8 cellular contexts compared by ENCODE assay signal in genomic region chr14:67599698-67600561, GRCh38. TPM values are rescaled to one million over a fixed set of nuclear protein-coding genes. Genes with fewer than 3 reads are reported as not detected.
DNase-seq lines count a peak whose midpoint lies in the region; ATAC-seq lines count a peak whose summit lies in the region.

A gene with protein sequence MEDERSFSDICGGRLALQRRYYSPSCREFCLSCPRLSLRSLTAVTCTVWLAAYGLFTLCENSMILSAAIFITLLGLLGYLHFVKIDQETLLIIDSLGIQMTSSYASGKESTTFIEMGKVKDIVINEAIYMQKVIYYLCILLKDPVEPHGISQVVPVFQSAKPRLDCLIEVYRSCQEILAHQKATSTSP (minus strand): TSS chr14:67600268. CDS start chr14:67600203, 65 bp downstream.

- no peaks in the 10 kb centered on the region for H3K9me3 ChIP-seq in naive thymus-derived CD4-positive, alpha-beta T cell (ENCODE audit: control insufficient read depth in 2 of 3, low read length in 3 of 3)

- peaks cover 0 to 4% (median 0%) of the 10 kb centered on the region in 11 donors for H3K9me3 Mint-ChIP-seq in naive thymus-derived CD4-positive, alpha-beta T cell

- peak within 1 kb of the TSS; percentile 70 for H3K4me3 ChIP-seq in naive thymus-derived CD4-positive, alpha-beta T cell (ENCODE audit: low read length)

- peaks cover 0 to 8% (median 0%) of the 10 kb centered on the region in 3 experiments for H3K36me3 ChIP-seq in naive thymus-derived CD4-positive, alpha-beta T cell (ENCODE audit: control insufficient read depth in 2 of 3, insufficient read depth in 3 of 3, low read length in 3 of 3)

- ATAC-seq in GM21619 (IDR thresholded peaks at IDR 0.05; ENCODE audit: unreplicated experiment): peak; percentile 85
- peak; percentile 98 for ATAC-seq in naive thymus-derived CD4-positive, alpha-beta T cell

- intact Hi-C loops in naive thymus-derived CD4-positive, alpha-beta T cell (cut with micrococcal nuclease): loop anchor here (1.0 to 5.0 kb wide), 12 partner anchors 16 to 358 kb away; partner anchors contain the start of genes ARG2 (in 2 of the 2), RDH11 (in 2 of the 2), VTI1B (in 2 of the 2) and ZFYVE26 (in 2 of the 2)

- DNase-seq in DMS79 treated with DMSO at 0.1 percent for 48 hours (lab: John Stamatoyannopoulos, UW) (peak; percentile 91), KBM-7 (peak; percentile 94), RKO (ENCODE audit: low spot score) (peak; percentile 89), fibroblast of gingiva (ENCODE audit: low read depth) (peak; percentile 79)
- peak; percentile 90 to 91 for DNase-seq in activated T-helper 1 cell treated with anti-CD3 and anti-CD28 coated beads, Interleukin-2, amount 50 U/mL, for 16 hours (ENCODE audit: low read depth in 1 of 2, low spot score in 1 of 2)
- peak; percentile 89 to 96 (median 94) for DNase-seq in naive thymus-derived CD4-positive, alpha-beta T cell
- DNase-seq in stimulated activated naive CD4-positive, alpha-beta T cell (lab: John Stamatoyannopoulos, UW): peak; percentile 85 to 92 (median 91)

- peaks cover 0 to 10% (median 0%) of the 10 kb centered on the region in 5 donors for H3K27me3 Mint-ChIP-seq in naive thymus-derived CD4-positive, alpha-beta T cell

- peaks cover 26 to 57% (median 46%) of the 10 kb centered on the region in 7 donors for H3K4me1 Mint-ChIP-seq in naive thymus-derived CD4-positive, alpha-beta T cell

- CTCF ChIA-PET in naive thymus-derived CD4-positive, alpha-beta T cell (lab: Charles Lee): interaction anchor here (0.5 to 1.9 kb wide), 13 partner anchors 11 to 183 kb away, joined by 3 to 13 read pairs (median 4); partner anchors contain the start of gene ARG2

- H3K36me3 Mint-ChIP-seq in naive thymus-derived CD4-positive, alpha-beta T cell: peaks cover 0 to 9% (median 6%) of the 10 kb centered on the region in 5 donors

- POLR2A ChIA-PET in naive thymus-derived CD4-positive, alpha-beta T cell (lab: Charles Lee): interaction anchor here (0.7 to 2.5 kb wide), 15 partner anchors 8 to 1477 kb away, joined by 3 to 17 read pairs (median 5); partner anchors contain the start of genes ARG2, ATP6V1D, EIF2S1 and RDH11

- H3K27ac ChIP-seq in naive thymus-derived CD4-positive, alpha-beta T cell (ENCODE audit: low read depth, low read length): peak within 1 kb of the TSS; percentile 86

- peak within 1 kb of the TSS; percentile 87 to 99 (median 97) for H3K27ac Mint-ChIP-seq in naive thymus-derived CD4-positive, alpha-beta T cell

- H3K4me3 Mint-ChIP-seq in naive thymus-derived CD4-positive, alpha-beta T cell: peak within 1 kb of the TSS; percentile 87 to 100 (median 98)

- no peaks in the 10 kb centered on the region for H3K27me3 ChIP-seq in naive thymus-derived CD4-positive, alpha-beta T cell (ENCODE audit: control insufficient read depth in 2 of 2, insufficient read depth in 2 of 2, low read length in 2 of 2)

- peaks cover 16 to 22% of the 10 kb centered on the region in 2 donors for H3K4me1 ChIP-seq in naive thymus-derived CD4-positive, alpha-beta T cell (ENCODE audit: control insufficient read depth in 2 of 2, insufficient read depth in 2 of 2, low read length in 2 of 2)

- in situ Hi-C loops in KBM-7 (cut with MboI; ENCODE audit: low pct_unique_long_range_greater_than_20kb, low sequenced_read_pairs): no loop called here

RNA-seq across cellular contexts. Expression of the gene that starts here (rescaled TPM):
- total RNA-seq in naive thymus-derived CD4-positive, alpha-beta T cell: 10 to 100 TPM; 14.3 to 42.1 (median 34.5) TPM
- polyA plus RNA-seq in naive thymus-derived CD4-positive, alpha-beta T cell: 10 to 100 TPM; 31.2 to 31.7 TPM

Comparison
In these comparisons a context has a peak if more than half of its experiments do, and no peak if none do; other contexts are left out.
1. Peak in every context shown above with its lines: DNase-seq, ATAC-seq, H3K4me3 ChIP-seq and H3K27ac ChIP-seq.